In genomic region chr1:221543529-221544120, GRCh38 we compare ENCODE assay signal across 9 cellular contexts.
DNase-seq lines count a peak whose midpoint lies in the region; ATAC-seq, FAIRE-seq and TF ChIP-seq lines count a peak whose summit lies in the region.
"Had no signal": no experiment of that assay in that cellular context is flagged by ENCODE, and none has a peak within 500 bp of the region (broad histone marks: within the 10 kb centered on the region; RNA-seq: fewer than 3 reads in every experiment).

No MANE protein-coding gene starts in this region.

- H3K9me3 ChIP-seq in K562 (replicated peaks; ENCODE audit: control insufficient read depth, insufficient read depth, low read depth, low read length) = no peaks in the 10 kb centered on the region
- no peaks in the 10 kb centered on the region for H3K9me3 ChIP-seq in lower lobe of right lung
- no peaks in the 10 kb centered on the region for H3K9me3 ChIP-seq in HAP-1

- TF ChIP-seq POLR2A in K562 (conservative IDR thresholded peaks at IDR 0.05) = no peak

- POLR2A ChIA-PET in K562 (lab: Yijun Ruan, JAX) = no interaction called here

- no peaks in the 10 kb centered on the region for H3K36me3 ChIP-seq in K562 (ENCODE audit: control insufficient read depth, insufficient read depth, low read length)
- no peaks in the 10 kb centered on the region for H3K36me3 ChIP-seq in lower lobe of right lung
- no peaks in the 10 kb centered on the region for H3K36me3 ChIP-seq in HAP-1 (replicated peaks)

- no peak overlapping the region for H3K4me3 Mint-ChIP-seq in CD14-positive monocyte
- no peak overlapping the region for H3K4me3 Mint-ChIP-seq in stimulated activated naive B cell treated with anti-CD40 and anti-IgM and Interleukin-4, amounts not matched to agents 10 μg/mL and 1 μg/mL and 100 μg/mL, for 72 hours
- H3K4me3 Mint-ChIP-seq: stimulated activated naive CD8-positive, alpha-beta T cell treated with anti-CD3 and anti-CD28 coated beads, Interleukin-15, Interleukin-2, amounts not matched to agents 100 ng/mL and 50 ng/mL, for 24 hours had no signal

- no peaks in the 10 kb centered on the region for H4K20me1 ChIP-seq in K562 (replicated peaks; ENCODE audit: control insufficient read depth, insufficient read depth, low read length)

- peaks cover 0 to 2% (median 0%) of the 10 kb centered on the region in 7 donors for H3K9me3 Mint-ChIP-seq in CD14-positive monocyte
- H3K9me3 Mint-ChIP-seq in activated naive CD4-positive, alpha-beta T cell treated with anti-CD3 and anti-CD28 coated beads, Interleukin-2, amount 50 U/mL, for 72 hours = no peaks in the 10 kb centered on the region
- peaks cover 0 to 1% of the 10 kb centered on the region in 2 donors for H3K9me3 Mint-ChIP-seq in stimulated activated naive B cell treated with anti-CD40 and anti-IgM and Interleukin-4, amounts not matched to agents 10 μg/mL and 1 μg/mL and 100 μg/mL, for 72 hours
- H3K9me3 Mint-ChIP-seq: stimulated activated naive CD8-positive, alpha-beta T cell treated with anti-CD3 and anti-CD28 coated beads, Interleukin-15, Interleukin-2, amounts not matched to agents 100 ng/mL and 50 ng/mL, for 24 hours had no signal

- H3K4me3 ChIP-seq in K562 = no peak overlapping the region
- H3K4me3 ChIP-seq in lower lobe of right lung = no peak overlapping the region
- H3K4me3 ChIP-seq in HAP-1 = no peak overlapping the region

- peak; percentile 19 for FAIRE-seq in K562 (lab: Jason Lieb, UNC)

- peak; percentile 85 to 90 for TF ChIP-seq RAD21 in K562 (CRISPR knock-in tag; conservative IDR thresholded peaks at IDR 0.05 in 1 of 2, IDR thresholded peaks at IDR 0.05 in 1 of 2)

- no peak overlapping the region for H3K9ac ChIP-seq in K562 (ENCODE audit: insufficient read depth in 1 of 2, low read depth in 2 of 2, low read length in 2 of 2)

- intact Hi-C loops in CD14-positive monocyte (cut with micrococcal nuclease) (no loop called here), K562 (cut with micrococcal nuclease) (loop anchor here (2.0 to 5.0 kb wide), 4 partner anchors 199 to 911 kb away; partner anchors contain the start of gene DUSP10), lower lobe of right lung (cut with DNase I) (no loop called here)

- DNase-seq in CD14-positive monocyte (ENCODE audit: low spot score) (no peak), HPDE6-E6E7 (ENCODE audit: extremely low spot score) (peak; percentile 5), K562 (ENCODE audit: extremely low read depth in 1 of 4, low spot score in 3 of 4) (peak in 2 of 4 experiments; percentile 8 to 24), lower lobe of right lung (no peak), HAP-1 (ENCODE audit: low spot score in 2 of 2) (no peak)
- no peak for DNase-seq in activated naive CD4-positive, alpha-beta T cell treated with anti-CD3 and anti-CD28 coated beads, Interleukin-2, amount 50 U/mL, for 72 hours (ENCODE audit: low spot score in 2 of 2)
- no peak for DNase-seq in stimulated activated naive B cell treated with anti-CD40 and anti-IgM and Interleukin-4, amounts not matched to agents 10 μg/mL and 1 μg/mL and 100 μg/mL, for 72 hours

- H3K4me2 ChIP-seq in K562 (ENCODE audit: insufficient read depth, low read length) = no peak overlapping the region

- BruUV-seq in K562 (replicated peaks; lab: Mats Ljungman, UMichigan) = no TSS peak

- TF ChIP-seq CTCF in CD14-positive monocyte (IDR thresholded peaks at IDR 0.05) (peak; percentile 55), K562 (IDR thresholded peaks at IDR 0.05 in 2 of 3, conservative IDR thresholded peaks at IDR 0.05 in 1 of 3; ENCODE audit: insufficient read depth in 2 of 3, low read depth in 1 of 3, low read length in 3 of 3) (peak in 2 of 3 experiments; percentile 44 to 66; a peak in 2 of 6 replicates), lower lobe of right lung (IDR thresholded peaks at IDR 0.05) (peak; percentile 46)

- no peaks in the 10 kb centered on the region for H3K4me1 Mint-ChIP-seq in CD14-positive monocyte
- H3K4me1 Mint-ChIP-seq in stimulated activated naive B cell treated with anti-CD40 and anti-IgM and Interleukin-4, amounts not matched to agents 10 μg/mL and 1 μg/mL and 100 μg/mL, for 72 hours = peaks cover 6 to 7% of the 10 kb centered on the region in 2 donors

- peaks cover 0 to 2% (median 1%) of the 10 kb centered on the region in 3 donors for H3K27me3 Mint-ChIP-seq in CD14-positive monocyte (ENCODE audit: low read depth in 3 of 3)
- peaks cover 12 to 14% of the 10 kb centered on the region in 2 donors for H3K27me3 Mint-ChIP-seq in stimulated activated naive B cell treated with anti-CD40 and anti-IgM and Interleukin-4, amounts not matched to agents 10 μg/mL and 1 μg/mL and 100 μg/mL, for 72 hours

- H3K36me3 Mint-ChIP-seq in CD14-positive monocyte = no peaks in the 10 kb centered on the region
- H3K36me3 Mint-ChIP-seq in activated naive CD4-positive, alpha-beta T cell treated with anti-CD3 and anti-CD28 coated beads, Interleukin-2, amount 50 U/mL, for 72 hours = no peaks in the 10 kb centered on the region
- no peaks in the 10 kb centered on the region for H3K36me3 Mint-ChIP-seq in stimulated activated naive B cell treated with anti-CD40 and anti-IgM and Interleukin-4, amounts not matched to agents 10 μg/mL and 1 μg/mL and 100 μg/mL, for 72 hours

- no peak overlapping the region for H3K27ac Mint-ChIP-seq in CD14-positive monocyte
- H3K27ac Mint-ChIP-seq in activated naive CD4-positive, alpha-beta T cell treated with anti-CD3 and anti-CD28 coated beads, Interleukin-2, amount 50 U/mL, for 72 hours = no peak overlapping the region
- no peak overlapping the region for H3K27ac Mint-ChIP-seq in stimulated activated naive B cell treated with anti-CD40 and anti-IgM and Interleukin-4, amounts not matched to agents 10 μg/mL and 1 μg/mL and 100 μg/mL, for 72 hours
- H3K27ac Mint-ChIP-seq: stimulated activated naive CD8-positive, alpha-beta T cell treated with anti-CD3 and anti-CD28 coated beads, Interleukin-15, Interleukin-2, amounts not matched to agents 100 ng/mL and 50 ng/mL, for 24 hours had no signal

- H3K4me1 ChIP-seq in K562 (replicated peaks in 1 of 2; ENCODE audit: control insufficient read depth in 2 of 2, insufficient read depth in 2 of 2, low read length in 2 of 2) = no peaks in the 10 kb centered on the region
- H3K4me1 ChIP-seq in lower lobe of right lung = no peaks in the 10 kb centered on the region
- H3K4me1 ChIP-seq in HAP-1 = no peaks in the 10 kb centered on the region

- no peaks in the 10 kb centered on the region for H3K79me2 ChIP-seq in K562 (ENCODE audit: control insufficient read depth, insufficient read depth, low read length)

- no peaks in the 10 kb centered on the region for H3K9me1 ChIP-seq in K562 (ENCODE audit: control insufficient read depth, insufficient read depth, low read length)

- no peak overlapping the region for H3K27ac ChIP-seq in K562 (ENCODE audit: extremely low read depth, low read depth, low read length)
- no peak overlapping the region for H3K27ac ChIP-seq in lower lobe of right lung

- no peak for TF ChIP-seq EP300 in K562 (IDR thresholded peaks at IDR 0.05; ENCODE audit: low read length)

- peak; percentile 57; the same call in 2 of the 3 replicates for ATAC-seq in K562
- no peak for ATAC-seq in lower lobe of right lung
- ATAC-seq in activated naive CD4-positive, alpha-beta T cell treated with anti-CD3 and anti-CD28 coated beads, Interleukin-2, amount 50 U/mL, for 72 hours = no peak
- no peak for ATAC-seq in HG02840 (IDR thresholded peaks at IDR 0.05; ENCODE audit: low FRiP score, unreplicated experiment)
- ATAC-seq in stimulated activated naive B cell treated with anti-CD40 and anti-IgM and Interleukin-4, amounts not matched to agents 10 μg/mL and 1 μg/mL and 100 μg/mL, for 72 hours (replicated peaks) = no peak

- H3K27me3 ChIP-seq in K562 (ENCODE audit: control insufficient read depth in 2 of 2, insufficient read depth in 2 of 2, low read length in 2 of 2) (no peaks in the 10 kb centered on the region), lower lobe of right lung (ENCODE audit: low read depth) (no peaks in the 10 kb centered on the region), HAP-1 (ENCODE audit: low read depth) (no peaks in the 10 kb centered on the region)

- in situ Hi-C loops in K562 (cut with MboI) (no loop called here), HAP-1 (cut with MboI; ENCODE audit: low sequenced_read_pairs) (no loop called here)

- CTCF ChIA-PET in K562 (lab: Yijun Ruan, JAX; ENCODE audit: low intra/inter-chr PET ratio) = interaction anchor here (0.5 to 0.9 kb wide), 3 partner anchors 31 to 623 kb away, joined by 3 read pairs; partner anchors contain the start of gene DUSP10

- H2AFZ ChIP-seq in K562 (ENCODE audit: low read depth, low read length) = no peak overlapping the region; the same call in 1 of the 2 replicates

- 0% methylated on average over 4 of the region's 4 CpGs for WGBS in K562 (ENCODE audit: insufficient coverage, low coverage, missing lambda C conversion rate)

TF ChIP-seq in K562, 482 proteins besides CTCF, POLR2A, EP300 and RAD21 (continues in another document):
- TF ChIP-seq PCBP1 (IDR thresholded peaks at IDR 0.05; ENCODE audit: low read depth, low read length, poor library complexity, severe bottlenecking) (no peak), SMC3 (conservative IDR thresholded peaks at IDR 0.05; ENCODE audit: insufficient read depth, low read depth, low read length) (0 out of 2 replicates have a peak, but pooled peaks have one; percentile 15), DEAF1 (CRISPR knock-in tag; IDR thresholded peaks at IDR 0.05) (peak; percentile 80)
- TF ChIP-seq, protein P1, sequence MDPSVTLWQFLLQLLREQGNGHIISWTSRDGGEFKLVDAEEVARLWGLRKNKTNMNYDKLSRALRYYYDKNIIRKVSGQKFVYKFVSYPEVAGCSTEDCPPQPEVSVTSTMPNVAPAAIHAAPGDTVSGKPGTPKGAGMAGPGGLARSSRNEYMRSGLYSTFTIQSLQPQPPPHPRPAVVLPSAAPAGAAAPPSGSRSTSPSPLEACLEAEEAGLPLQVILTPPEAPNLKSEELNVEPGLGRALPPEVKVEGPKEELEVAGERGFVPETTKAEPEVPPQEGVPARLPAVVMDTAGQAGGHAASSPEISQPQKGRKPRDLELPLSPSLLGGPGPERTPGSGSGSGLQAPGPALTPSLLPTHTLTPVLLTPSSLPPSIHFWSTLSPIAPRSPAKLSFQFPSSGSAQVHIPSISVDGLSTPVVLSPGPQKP (CRISPR knock-in tag; IDR thresholded peaks at IDR 0.05) = no peak
